Comparison of ENCODE assay signal across 1 cellular context in the genomic region with DNA sequence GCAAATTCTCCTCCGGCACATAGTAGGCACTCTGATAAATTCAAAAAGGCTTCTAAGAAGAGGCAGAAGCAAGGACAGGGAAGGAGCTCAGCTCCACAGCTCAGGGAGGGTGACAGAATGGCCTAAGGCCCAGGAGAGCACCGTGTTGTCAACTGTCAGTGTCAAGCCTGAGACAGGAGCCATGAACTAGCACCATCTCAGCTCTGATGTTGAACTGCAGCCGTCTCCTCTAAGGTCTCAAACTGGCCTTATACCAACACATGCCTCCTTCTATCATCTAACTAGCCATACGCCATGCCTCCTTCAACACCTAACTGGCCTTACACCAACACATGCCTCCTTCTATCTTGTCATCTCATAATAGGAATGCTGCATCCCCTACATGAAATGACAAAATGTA.
TF ChIP-seq lines count a peak whose summit lies in the region.

No MANE protein-coding gene starts in this region.

TF ChIP-seq in A549, 52 proteins besides CTCF, POLR2A, EP300 and RAD21 (continued from another document):
- no peak for TF ChIP-seq REST (IDR thresholded peaks at IDR 0.05)
- no peak for TF ChIP-seq HOXB5 (CRISPR knock-in tag; IDR thresholded peaks at IDR 0.05)
- TF ChIP-seq NR3C1 (IDR thresholded peaks at IDR 0.05) = no peak
- no peak for TF ChIP-seq ZNF302 (CRISPR knock-in tag; IDR thresholded peaks at IDR 0.05)
- TF ChIP-seq EHMT2 (IDR thresholded peaks at IDR 0.05; ENCODE audit: low read depth) = no peak
- no peak for TF ChIP-seq KDM5A (IDR thresholded peaks at IDR 0.05)
- no peak for TF ChIP-seq ATOH8 (CRISPR knock-in tag; IDR thresholded peaks at IDR 0.05; ENCODE audit: low read depth)
- TF ChIP-seq ZC3H11A (IDR thresholded peaks at IDR 0.05) = no peak
- no peak for TF ChIP-seq ZSCAN20 (CRISPR knock-in tag; IDR thresholded peaks at IDR 0.05)
- no peak for TF ChIP-seq HOXB13 (CRISPR knock-in tag; IDR thresholded peaks at IDR 0.05; ENCODE audit: low read depth)
- no peak for TF ChIP-seq CBX8 (IDR thresholded peaks at IDR 0.05)
- TF ChIP-seq POLR2AphosphoS2 (conservative IDR thresholded peaks at IDR 0.05; ENCODE audit: low read length) = no peak
TF ChIP-seq in A549: peak in this region for 0.
